Comparison of ENCODE assay signal across 31 cellular contexts in genomic region chr1:152899027-152899426, GRCh38. TPM values are rescaled to one million over a fixed set of nuclear protein-coding genes. Genes with fewer than 3 reads are reported as not detected.
"Had no signal": no experiment of that assay in that cellular context is flagged by ENCODE, and none has a peak within 500 bp of the region (broad histone marks: within the 10 kb centered on the region; RNA-seq: fewer than 3 reads in every experiment).

No MANE protein-coding gene starts in this region.

- H3K9me3 ChIP-seq: stomach, suprapubic skin, testis, thoracic aorta, thyroid gland, tibial artery, tibial nerve, transverse colon, upper lobe of left lung, upper lobe of right lung, uterus had no signal

- ATAC-seq: stimulated activated effector memory CD8-positive, alpha-beta T cell treated with anti-CD3 and anti-CD28 coated beads, Interleukin-12 subunit alpha, Interleukin-12 subunit beta, amount 100 ng/mL, for 72 hours; stimulated activated memory B cell treated with anti-CD40 and anti-IgM and Interleukin-4, amounts not matched to agents 10 μg/mL and 1 μg/mL and 100 μg/mL, for 72 hours; stimulated activated naive B cell treated with anti-CD40 and anti-IgM and Interleukin-4, amounts not matched to agents 10 μg/mL and 1 μg/mL and 100 μg/mL, for 72 hours; stimulated activated naive CD8-positive, alpha-beta T cell treated with anti-CD3 and anti-CD28 coated beads, Interleukin-15, amount 100 ng/mL, for 72 hours; stimulated activated naive CD8-positive, alpha-beta T cell treated with anti-CD3 and anti-CD28 coated beads, Interleukin-15, Interleukin-2, amounts not matched to agents 100 U/mL and 50 U/mL, for 24 hours; upper lobe of right lung had no signal

- DNase-seq: stimulated activated CD4-positive, alpha-beta T cell treated with anti-CD3 and anti-CD28 coated beads, Interleukin-2, amount 100 ng/mL, for 48 hours; stimulated activated CD4-positive, alpha-beta T cell treated with anti-CD3 and anti-CD28 coated beads, Interleukin-4, amount 100 ng/mL, for 1 hour; stimulated activated CD4-positive, alpha-beta T cell treated with anti-CD3 and anti-CD28 coated beads, Interleukin-4, amount 100 ng/mL, for 24 hours; stimulated activated CD4-positive, alpha-beta T cell treated with anti-CD3 and anti-CD28 coated beads, Interleukin-4, amount 100 ng/mL, for 4 hours; stimulated activated CD8-positive, alpha-beta memory T cell treated with anti-CD3 and anti-CD28 coated beads, Interleukin-4, amount 100 ng/mL, for 48 hours; stimulated activated naive B cell treated with anti-CD40 and anti-IgM and Interleukin-4, amounts not matched to agents 10 μg/mL and 1 μg/mL and 100 μg/mL, for 72 hours; stimulated activated naive CD4-positive, alpha-beta T cell; stimulated activated naive CD4-positive, alpha-beta T cell treated with Interleukin-2 at 50 U/mL for 16 hours; stimulated activated naive CD8-positive, alpha-beta T cell treated with anti-CD3 and anti-CD28 coated beads, Interleukin-15, amount 100 ng/mL, for 72 hours; stimulated activated naive CD8-positive, alpha-beta T cell treated with anti-CD3 and anti-CD28 coated beads, Interleukin-15, Interleukin-2, amounts not matched to agents 100 U/mL and 50 U/mL, for 24 hours; stomach; substantia nigra; testis; thyroid gland; tibial artery; transverse colon; trophoblast cell; upper lobe of left lung; upper lobe of right lung; uterus had no signal

- H3K4me1 ChIP-seq: stomach, testis, tibial artery, tibial nerve, transverse colon, upper lobe of left lung, upper lobe of right lung, uterus had no signal

- H3K36me3 Mint-ChIP-seq: stimulated activated effector memory CD8-positive, alpha-beta T cell treated with anti-CD3 and anti-CD28 coated beads, Interleukin-12 subunit alpha, Interleukin-12 subunit beta, amount 100 ng/mL, for 72 hours; stimulated activated memory B cell treated with anti-CD40 and anti-IgM and Interleukin-4, amounts not matched to agents 10 μg/mL and 1 μg/mL and 100 μg/mL, for 72 hours; stimulated activated naive B cell treated with anti-CD40 and anti-IgM and Interleukin-4, amounts not matched to agents 10 μg/mL and 1 μg/mL and 100 μg/mL, for 72 hours; type B pancreatic cell had no signal

- H3K4me3 ChIP-seq: stomach, suprapubic skin, testis, thoracic aorta, thyroid gland, tibial artery, tibial nerve, transverse colon, upper lobe of left lung, upper lobe of right lung, uterus had no signal

- H3K27ac ChIP-seq: stomach, suprapubic skin, testis, thoracic aorta, thyroid gland, tibial artery, tibial nerve, transverse colon, upper lobe of left lung, upper lobe of right lung, uterus had no signal

- H3K9me3 Mint-ChIP-seq: stimulated activated effector memory CD8-positive, alpha-beta T cell treated with anti-CD3 and anti-CD28 coated beads, Interleukin-12 subunit alpha, Interleukin-12 subunit beta, amount 100 ng/mL, for 72 hours; stimulated activated naive CD8-positive, alpha-beta T cell treated with anti-CD3 and anti-CD28 coated beads, Interleukin-15, amount 100 ng/mL, for 72 hours; stimulated activated naive CD8-positive, alpha-beta T cell treated with anti-CD3 and anti-CD28 coated beads, Interleukin-15, Interleukin-2, amounts not matched to agents 100 ng/mL and 50 ng/mL, for 24 hours had no signal

- H3K4me1 Mint-ChIP-seq: stimulated activated effector memory CD8-positive, alpha-beta T cell treated with anti-CD3 and anti-CD28 coated beads, Interleukin-12 subunit alpha, Interleukin-12 subunit beta, amount 100 ng/mL, for 72 hours; stimulated activated memory B cell treated with anti-CD40 and anti-IgM and Interleukin-4, amounts not matched to agents 10 μg/mL and 1 μg/mL and 100 μg/mL, for 72 hours; stimulated activated naive B cell treated with anti-CD40 and anti-IgM and Interleukin-4, amounts not matched to agents 10 μg/mL and 1 μg/mL and 100 μg/mL, for 72 hours; stimulated activated naive CD8-positive, alpha-beta T cell treated with anti-CD3 and anti-CD28 coated beads, Interleukin-15, amount 100 ng/mL, for 72 hours had no signal

- H3K27ac Mint-ChIP-seq: stimulated activated effector memory CD8-positive, alpha-beta T cell treated with anti-CD3 and anti-CD28 coated beads, Interleukin-12 subunit alpha, Interleukin-12 subunit beta, amount 100 ng/mL, for 72 hours; stimulated activated memory B cell treated with anti-CD40 and anti-IgM and Interleukin-4, amounts not matched to agents 10 μg/mL and 1 μg/mL and 100 μg/mL, for 72 hours; stimulated activated naive B cell treated with anti-CD40 and anti-IgM and Interleukin-4, amounts not matched to agents 10 μg/mL and 1 μg/mL and 100 μg/mL, for 72 hours; stimulated activated naive CD8-positive, alpha-beta T cell treated with anti-CD3 and anti-CD28 coated beads, Interleukin-15, amount 100 ng/mL, for 72 hours; stimulated activated naive CD8-positive, alpha-beta T cell treated with anti-CD3 and anti-CD28 coated beads, Interleukin-15, Interleukin-2, amounts not matched to agents 100 ng/mL and 50 ng/mL, for 24 hours; type B pancreatic cell had no signal

- H3K27me3 Mint-ChIP-seq: type B pancreatic cell had no signal

- H3K4me3 Mint-ChIP-seq: stimulated activated effector memory CD8-positive, alpha-beta T cell treated with anti-CD3 and anti-CD28 coated beads, Interleukin-12 subunit alpha, Interleukin-12 subunit beta, amount 100 ng/mL, for 72 hours; stimulated activated memory B cell treated with anti-CD40 and anti-IgM and Interleukin-4, amounts not matched to agents 10 μg/mL and 1 μg/mL and 100 μg/mL, for 72 hours; stimulated activated naive B cell treated with anti-CD40 and anti-IgM and Interleukin-4, amounts not matched to agents 10 μg/mL and 1 μg/mL and 100 μg/mL, for 72 hours; stimulated activated naive CD8-positive, alpha-beta T cell treated with anti-CD3 and anti-CD28 coated beads, Interleukin-15, amount 100 ng/mL, for 72 hours; stimulated activated naive CD8-positive, alpha-beta T cell treated with anti-CD3 and anti-CD28 coated beads, Interleukin-15, Interleukin-2, amounts not matched to agents 100 ng/mL and 50 ng/mL, for 24 hours; type B pancreatic cell had no signal

- H3K27me3 ChIP-seq: suprapubic skin, testis, thyroid gland, tibial artery, tibial nerve, transverse colon, upper lobe of left lung, uterus had no signal

- H3K36me3 ChIP-seq: stomach, suprapubic skin, thoracic aorta, thyroid gland, tibial artery, tibial nerve, transverse colon, upper lobe of left lung, upper lobe of right lung, uterus had no signal

RNA-seq across cellular contexts. Expression of gene IVL, which starts 9.3 kb away (rescaled TPM):
- total RNA-seq: stomach, subcutaneous adipose tissue, testis, thyroid gland, tibial nerve, transverse colon, upper lobe of right lung, uterus had no signal

RNA-seq across cellular contexts. Expression of gene SMCP, which starts 20.9 kb away (rescaled TPM):
- total RNA-seq: stomach, subcutaneous adipose tissue, suprapubic skin, temporal lobe, thoracic aorta, tibial nerve, transverse colon, upper lobe of left lung, upper lobe of right lung, ureter, urinary bladder, uterus had no signal
- polyA plus RNA-seq: stomach, urinary bladder had no signal

RNA-seq across cellular contexts. Expression of gene LCE7A, which starts 39.2 kb away (rescaled TPM):
- total RNA-seq: stomach, subcutaneous adipose tissue, suprapubic skin, temporal lobe, testis, thoracic aorta, thyroid gland, tibial nerve, transverse colon, upper lobe of left lung, upper lobe of right lung, ureter, urinary bladder, uterus had no signal
- polyA plus RNA-seq: stomach, urinary bladder had no signal

RNA-seq across cellular contexts. Expression of gene SPRR5, which starts 48.0 kb away (rescaled TPM):
- total RNA-seq: stomach, subcutaneous adipose tissue, temporal lobe, testis, thoracic aorta, thyroid gland, tibial nerve, transverse colon, upper lobe of left lung, upper lobe of right lung, ureter, urinary bladder, uterus had no signal
- polyA plus RNA-seq: urinary bladder had no signal

RNA-seq across cellular contexts. Expression of gene LCE6A, which starts 56.4 kb away (rescaled TPM):
- total RNA-seq: stomach, subcutaneous adipose tissue, temporal lobe, testis, thoracic aorta, thyroid gland, tibial nerve, transverse colon, upper lobe of left lung, upper lobe of right lung, ureter, urinary bladder, uterus had no signal
- polyA plus RNA-seq: stomach, urinary bladder had no signal
